7 cellular contexts compared by ENCODE assay signal in the genomic region with DNA sequence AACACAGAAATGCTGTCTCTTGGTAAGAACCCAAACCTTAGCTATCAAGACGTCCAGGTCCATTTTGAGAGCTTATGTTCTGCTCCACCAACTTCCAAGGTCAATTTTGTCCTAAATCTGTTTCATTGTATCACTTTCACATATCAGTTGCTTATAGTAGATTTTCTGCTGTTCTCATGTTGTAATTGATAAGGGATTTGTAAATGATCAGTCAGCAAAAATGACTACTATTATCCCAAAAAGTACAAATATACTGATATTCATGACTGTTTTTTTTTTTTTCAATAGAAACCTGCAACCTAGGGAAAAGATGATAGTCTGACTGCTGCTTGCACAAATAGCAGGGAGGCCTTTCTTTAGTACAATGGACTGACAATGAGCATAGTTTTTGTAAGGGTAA.
"Had no signal": no experiment of that assay in that cellular context is flagged by ENCODE, and none has a peak within 500 bp of the region (broad histone marks: within the 10 kb centered on the region; RNA-seq: fewer than 3 reads in every experiment).

No MANE protein-coding gene starts in this region.

- FAIRE-seq: HTR-8/SVneo had no signal

- H3K9ac ChIP-seq: KMS-11 had no signal

- H3K27ac ChIP-seq: HL-60, KMS-11 had no signal

- DNase-seq: Karpas-422, Kasumi-1, KBM-7, KG1 had no signal

- H3K4me2 ChIP-seq: KMS-11 had no signal
